Comparison of ENCODE assay signal across 21 cellular contexts in genomic region chrX:348461-349117, GRCh38. TPM values are rescaled to one million over a fixed set of nuclear protein-coding genes. Genes with fewer than 3 reads are reported as not detected.
DNase-seq lines count a peak whose midpoint lies in the region; ATAC-seq and TF ChIP-seq lines count a peak whose summit lies in the region.
"Had no signal": no experiment of that assay in that cellular context is flagged by ENCODE, and none has a peak within 500 bp of the region (broad histone marks: within the 10 kb centered on the region; RNA-seq: fewer than 3 reads in every experiment).

No MANE protein-coding gene starts in this region.

- peak overlapping the region; percentile 37 for H2AFZ ChIP-seq in mesenchymal stem cell (ENCODE audit: low read depth, low read length)

- intact Hi-C loops in heart left ventricle (cut with DNase I): no loop called here
- intact Hi-C loops in upper lobe of right lung (cut with DNase I): no loop called here

- H3K27me3 Mint-ChIP-seq in activated naive CD8-positive, alpha-beta T cell: no peaks in the 10 kb centered on the region
- no peaks in the 10 kb centered on the region for H3K27me3 Mint-ChIP-seq in activated naive CD8-positive, alpha-beta T cell treated with anti-CD3 and anti-CD28 coated beads for 36 hours
- H3K27me3 Mint-ChIP-seq in stimulated activated naive B cell treated with anti-CD40 and anti-IgM and Interleukin-4, amounts not matched to agents 10 μg/mL and 1 μg/mL and 100 μg/mL, for 72 hours: no peaks in the 10 kb centered on the region
- H3K27me3 Mint-ChIP-seq: activated B cell treated with CpG ODN at 0.5 μM for 24 hours; naive thymus-derived CD4-positive, alpha-beta T cell had no signal

- no peak for DNase-seq in activated naive CD8-positive, alpha-beta T cell treated with anti-CD3 and anti-CD28 coated beads for 36 hours
- DNase-seq in heart left ventricle (peak in 2 of 5 donors; percentile 25 to 42), mesenchymal stem cell (peak; percentile 52), upper lobe of right lung (peak; percentile 28), LoVo (ENCODE audit: low spot score) (no peak), mesenteric fat pad (ENCODE audit: low spot score) (no peak)
- DNase-seq in stimulated activated naive B cell treated with anti-CD40 and anti-IgM and Interleukin-4, amounts not matched to agents 10 μg/mL and 1 μg/mL and 100 μg/mL, for 72 hours: no peak
- DNase-seq: 8988T; activated B cell treated with CpG ODN at 0.5 μM for 24 hours; activated CD8-positive, alpha-beta memory T cell treated with anti-CD3 and anti-CD28 coated beads for 24 hours; amniotic stem cell; cerebellar nuclear complex; naive thymus-derived CD4-positive, alpha-beta T cell; NCI-H1694 treated with DMSO at 0.1 percent for 48 hours; NCI-H446 had no signal

- H2BK15ac ChIP-seq in mesenchymal stem cell (ENCODE audit: low read depth, poor library complexity, severe bottlenecking): no peak overlapping the region

- peak overlapping the region; percentile 67 for H4K8ac ChIP-seq in mesenchymal stem cell (ENCODE audit: low read length)

- peak overlapping the region; percentile 48 for H3K9ac ChIP-seq in mesenchymal stem cell (ENCODE audit: low read length)
- H3K9ac ChIP-seq: BLaER1 had no signal

- H3K4me3 ChIP-seq in heart left ventricle (no peak overlapping the region), mesenchymal stem cell (ENCODE audit: insufficient read depth in 1 of 2, low read depth in 1 of 2, low read length in 2 of 2) (no peak overlapping the region), upper lobe of right lung (no peak overlapping the region)
- H3K4me3 ChIP-seq: BLaER1, HAP-1 had no signal

- no peak for TF ChIP-seq POLR2A in heart left ventricle (IDR thresholded peaks at IDR 0.05)

- peak overlapping the region; percentile 60 for H4K91ac ChIP-seq in mesenchymal stem cell (ENCODE audit: low read length)

- peaks cover 23% of the 10 kb centered on the region for H3K79me1 ChIP-seq in mesenchymal stem cell (replicated peaks; ENCODE audit: low read length, poor library complexity, severe bottlenecking)

- H3K4me2 ChIP-seq in mesenchymal stem cell (ENCODE audit: low read length, poor library complexity, severe bottlenecking): no peak overlapping the region
- H3K4me2 ChIP-seq: BLaER1 had no signal

- ATAC-seq in heart left ventricle: peak in 3 of 4 donors; percentile 30 to 76 (median 57)
- ATAC-seq in upper lobe of right lung: no peak
- no peak for ATAC-seq in stimulated activated naive B cell treated with anti-CD40 and anti-IgM and Interleukin-4, amounts not matched to agents 10 μg/mL and 1 μg/mL and 100 μg/mL, for 72 hours (replicated peaks)
- ATAC-seq: naive thymus-derived CD4-positive, alpha-beta T cell; stimulated activated effector memory CD8-positive, alpha-beta T cell treated with anti-CD3 and anti-CD28 coated beads, Interleukin-12 subunit alpha, Interleukin-12 subunit beta, amount 100 ng/mL, for 72 hours had no signal

- peaks cover 0 to 13% (median 5%) of the 10 kb centered on the region in 12 donors for H3K4me1 ChIP-seq in heart left ventricle
- peaks cover 7% of the 10 kb centered on the region for H3K4me1 ChIP-seq in mesenchymal stem cell (ENCODE audit: control insufficient read depth, insufficient read depth, low read depth, low read length)
- peaks cover 3% of the 10 kb centered on the region for H3K4me1 ChIP-seq in upper lobe of right lung
- H3K4me1 ChIP-seq: HAP-1 had no signal

- no peak overlapping the region for H2BK120ac ChIP-seq in mesenchymal stem cell (ENCODE audit: low read depth, low read length)

- no peak overlapping the region for H3K14ac ChIP-seq in mesenchymal stem cell (ENCODE audit: low read length in 2 of 2)

- no peak overlapping the region for H2AK5ac ChIP-seq in mesenchymal stem cell (ENCODE audit: low read length, severe bottlenecking)

- H3K9me3 ChIP-seq in heart left ventricle (no peaks in the 10 kb centered on the region), mesenchymal stem cell (ENCODE audit: control insufficient read depth, low read length) (no peaks in the 10 kb centered on the region), upper lobe of right lung (no peaks in the 10 kb centered on the region)
- H3K9me3 ChIP-seq: HAP-1 had no signal

- peak overlapping the region in 8 of 12 donors; percentile 4 to 54 (median 44) for H3K27ac ChIP-seq in heart left ventricle
- H3K27ac ChIP-seq in mesenchymal stem cell (ENCODE audit: low read length, poor library complexity, severe bottlenecking): no peak overlapping the region
- no peak overlapping the region for H3K27ac ChIP-seq in upper lobe of right lung
- H3K27ac ChIP-seq: BLaER1, HL-60 had no signal

- peaks cover 4% of the 10 kb centered on the region for H3K36me3 Mint-ChIP-seq in activated naive CD8-positive, alpha-beta T cell
- peaks cover 8% of the 10 kb centered on the region for H3K36me3 Mint-ChIP-seq in activated naive CD8-positive, alpha-beta T cell treated with anti-CD3 and anti-CD28 coated beads for 36 hours
- peaks cover 28 to 48% of the 10 kb centered on the region in 2 donors for H3K36me3 Mint-ChIP-seq in stimulated activated naive B cell treated with anti-CD40 and anti-IgM and Interleukin-4, amounts not matched to agents 10 μg/mL and 1 μg/mL and 100 μg/mL, for 72 hours
- H3K36me3 Mint-ChIP-seq: stimulated activated effector memory CD8-positive, alpha-beta T cell treated with anti-CD3 and anti-CD28 coated beads, Interleukin-12 subunit alpha, Interleukin-12 subunit beta, amount 100 ng/mL, for 72 hours had no signal

- peak overlapping the region; percentile 28 for H3K27ac Mint-ChIP-seq in activated naive CD8-positive, alpha-beta T cell
- no peak overlapping the region for H3K27ac Mint-ChIP-seq in activated naive CD8-positive, alpha-beta T cell treated with anti-CD3 and anti-CD28 coated beads for 36 hours
- no peak overlapping the region for H3K27ac Mint-ChIP-seq in stimulated activated naive B cell treated with anti-CD40 and anti-IgM and Interleukin-4, amounts not matched to agents 10 μg/mL and 1 μg/mL and 100 μg/mL, for 72 hours
- H3K27ac Mint-ChIP-seq: activated B cell treated with CpG ODN at 0.5 μM for 24 hours; activated T-helper 1 cell treated with anti-CD3 and anti-CD28 coated beads, Interleukin-12 subunit alpha, Interleukin-12 subunit beta, Interleukin-2, Interleukin-4 antibody, amounts not matched to agents 30 ng/mL and 10 ng/mL and 1 ng/mL, durations not matched to agents 14 hours and 24 hours and 36 hours; stimulated activated effector memory CD8-positive, alpha-beta T cell treated with anti-CD3 and anti-CD28 coated beads, Interleukin-12 subunit alpha, Interleukin-12 subunit beta, amount 100 ng/mL, for 72 hours had no signal

- H3K36me3 ChIP-seq in heart left ventricle (peaks cover 0 to 29% (median 12%) of the 10 kb centered on the region in 9 donors), mesenchymal stem cell (ENCODE audit: control insufficient read depth in 1 of 2, insufficient read depth in 2 of 2, low read depth in 1 of 2, low read length in 2 of 2) (peaks cover 8 to 60% of the 10 kb centered on the region in 2 experiments), upper lobe of right lung (no peaks in the 10 kb centered on the region)

- no peak overlapping the region for H3K23ac ChIP-seq in mesenchymal stem cell (ENCODE audit: low read length in 2 of 2)

- H3K4me3 Mint-ChIP-seq in activated naive CD8-positive, alpha-beta T cell: no peak overlapping the region
- H3K4me3 Mint-ChIP-seq in activated naive CD8-positive, alpha-beta T cell treated with anti-CD3 and anti-CD28 coated beads for 36 hours: no peak overlapping the region
- H3K4me3 Mint-ChIP-seq in stimulated activated naive B cell treated with anti-CD40 and anti-IgM and Interleukin-4, amounts not matched to agents 10 μg/mL and 1 μg/mL and 100 μg/mL, for 72 hours: no peak overlapping the region
- H3K4me3 Mint-ChIP-seq: activated B cell treated with CpG ODN at 0.5 μM for 24 hours; activated T-helper 1 cell treated with anti-CD3 and anti-CD28 coated beads, Interleukin-12 subunit alpha, Interleukin-12 subunit beta, Interleukin-2, Interleukin-4 antibody, amounts not matched to agents 30 ng/mL and 10 ng/mL and 1 ng/mL, durations not matched to agents 14 hours and 24 hours and 36 hours; naive thymus-derived CD4-positive, alpha-beta T cell; stimulated activated effector memory CD8-positive, alpha-beta T cell treated with anti-CD3 and anti-CD28 coated beads, Interleukin-12 subunit alpha, Interleukin-12 subunit beta, amount 100 ng/mL, for 72 hours had no signal

- H3K18ac ChIP-seq in mesenchymal stem cell (ENCODE audit: low read depth in 1 of 2, low read length in 2 of 2): peak overlapping the region in 1 of 2 experiments; percentile 38

- H2BK5ac ChIP-seq in mesenchymal stem cell (ENCODE audit: low read depth, low read length, poor library complexity, severe bottlenecking): no peak overlapping the region

- no peaks in the 10 kb centered on the region for H3K9me3 Mint-ChIP-seq in activated naive CD8-positive, alpha-beta T cell (ENCODE audit: low read depth)
- H3K9me3 Mint-ChIP-seq in activated naive CD8-positive, alpha-beta T cell treated with anti-CD3 and anti-CD28 coated beads for 36 hours: no peaks in the 10 kb centered on the region
- no peaks in the 10 kb centered on the region for H3K9me3 Mint-ChIP-seq in stimulated activated naive B cell treated with anti-CD40 and anti-IgM and Interleukin-4, amounts not matched to agents 10 μg/mL and 1 μg/mL and 100 μg/mL, for 72 hours
- H3K9me3 Mint-ChIP-seq: activated B cell treated with CpG ODN at 0.5 μM for 24 hours; activated T-helper 1 cell treated with anti-CD3 and anti-CD28 coated beads, Interleukin-12 subunit alpha, Interleukin-12 subunit beta, Interleukin-2, Interleukin-4 antibody, amounts not matched to agents 30 ng/mL and 10 ng/mL and 1 ng/mL, durations not matched to agents 14 hours and 24 hours and 36 hours; naive thymus-derived CD4-positive, alpha-beta T cell; stimulated activated effector memory CD8-positive, alpha-beta T cell treated with anti-CD3 and anti-CD28 coated beads, Interleukin-12 subunit alpha, Interleukin-12 subunit beta, amount 100 ng/mL, for 72 hours had no signal

- TF ChIP-seq CTCF in heart left ventricle (IDR thresholded peaks at IDR 0.05) (no peak), upper lobe of right lung (IDR thresholded peaks at IDR 0.05) (no peak)

- H3K4ac ChIP-seq in mesenchymal stem cell (ENCODE audit: low read depth in 1 of 2, low read length in 2 of 2): peak overlapping the region; percentile 60 to 63

- H2BK12ac ChIP-seq in mesenchymal stem cell (ENCODE audit: low read length in 2 of 2): no peak overlapping the region

- 41 to 58% (median 47%) methylated on average over 11 of the region's 11 CpGs for WGBS in heart left ventricle, 4 donors
- WGBS in mesenchymal stem cell: 49% methylated on average over 7 of the region's 11 CpGs

- H3K27me3 ChIP-seq in heart left ventricle (no peaks in the 10 kb centered on the region), mesenchymal stem cell (ENCODE audit: control insufficient read depth in 1 of 2, insufficient read depth in 1 of 2, low read length in 2 of 2) (no peaks in the 10 kb centered on the region), upper lobe of right lung (no peaks in the 10 kb centered on the region)
- H3K27me3 ChIP-seq: BLaER1 had no signal

- H3K4me1 Mint-ChIP-seq in activated naive CD8-positive, alpha-beta T cell (ENCODE audit: low read depth): no peaks in the 10 kb centered on the region
- H3K4me1 Mint-ChIP-seq in activated naive CD8-positive, alpha-beta T cell treated with anti-CD3 and anti-CD28 coated beads for 36 hours: no peaks in the 10 kb centered on the region
- peaks cover 0 to 2% of the 10 kb centered on the region in 2 donors for H3K4me1 Mint-ChIP-seq in stimulated activated naive B cell treated with anti-CD40 and anti-IgM and Interleukin-4, amounts not matched to agents 10 μg/mL and 1 μg/mL and 100 μg/mL, for 72 hours
- H3K4me1 Mint-ChIP-seq: activated B cell treated with CpG ODN at 0.5 μM for 24 hours had no signal

RNA-seq across cellular contexts. Expression of gene GTPBP6, which starts 30.0 kb away (rescaled TPM):
- total RNA-seq in activated naive CD8-positive, alpha-beta T cell treated with anti-CD3 and anti-CD28 coated beads for 36 hours: 10 to 100 TPM; 70.5 to 71.7 TPM
- total RNA-seq in heart left ventricle (10 to 100 TPM; 31.3 to 71.5 (median 47.5) TPM), upper lobe of right lung (55.1 TPM), mesenteric fat pad (48.1 TPM)
- polyA plus RNA-seq in heart left ventricle: 100 to 1,000 TPM in 1 of 2 donors, 10 to 100 TPM in 1; 50.6 to 102 TPM
- 29.7 TPM for polyA plus RNA-seq in mesenchymal stem cell (2013, experiment 1 of 2)
- 29.8 TPM for polyA plus RNA-seq in mesenchymal stem cell (2013, experiment 2 of 2)

RNA-seq across cellular contexts. Expression of gene PPP2R3B, which starts 38.1 kb away (rescaled TPM):
- total RNA-seq in activated naive CD8-positive, alpha-beta T cell treated with anti-CD3 and anti-CD28 coated beads for 36 hours: 10 to 100 TPM; 25.5 to 30.6 TPM
- total RNA-seq in heart left ventricle (100 to 1,000 TPM in 8 of 9 donors, 10 to 100 TPM in 1; 98.3 to 186 (median 113) TPM), upper lobe of right lung (12.8 TPM), mesenteric fat pad (7.3 TPM)
- polyA plus RNA-seq in heart left ventricle: 100 to 1,000 TPM in 1 of 2 donors, 10 to 100 TPM in 1; 60.9 to 181 TPM
- 6.5 TPM for polyA plus RNA-seq in mesenchymal stem cell (2013, experiment 1 of 2)
- polyA plus RNA-seq in mesenchymal stem cell (2013, experiment 2 of 2): 6.4 TPM

Comparison
In these comparisons a context has a peak if more than half of its experiments do, and no peak if none do; other contexts are left out.
1. DNase-seq: peak in mesenchymal stem cell (single experiment) and upper lobe of right lung (single experiment); none in activated naive CD8-positive, alpha-beta T cell treated with anti-CD3 and anti-CD28 coated beads for 36 hours (single experiment), LoVo (single experiment), stimulated activated naive B cell treated with anti-CD40 and anti-IgM and Interleukin-4, amounts not matched to agents 10 μg/mL and 1 μg/mL and 100 μg/mL, for 72 hours (single experiment) and mesenteric fat pad (single experiment).
2. ATAC-seq: peak in heart left ventricle (3 of 4); none in upper lobe of right lung (single experiment) and stimulated activated naive B cell treated with anti-CD40 and anti-IgM and Interleukin-4, amounts not matched to agents 10 μg/mL and 1 μg/mL and 100 μg/mL, for 72 hours (0 of 2).
3. H3K27ac ChIP-seq: peak in heart left ventricle (8 of 12); none in mesenchymal stem cell (single experiment) and upper lobe of right lung (single experiment).